In genomic region chr12:75706786-75707605, GRCh38 we compare ENCODE assay signal across 1 cellular context.
TF ChIP-seq lines count a peak whose summit lies in the region.

No MANE protein-coding gene starts in this region.

TF ChIP-seq in H1, 55 proteins besides CTCF, POLR2A, EP300 and RAD21:
- TF ChIP-seq EZH2 (IDR thresholded peaks at IDR 0.05; ENCODE audit: low read depth, low read length, severe bottlenecking) = no peak
